1 cellular context compared by ENCODE assay signal in the genomic region with DNA sequence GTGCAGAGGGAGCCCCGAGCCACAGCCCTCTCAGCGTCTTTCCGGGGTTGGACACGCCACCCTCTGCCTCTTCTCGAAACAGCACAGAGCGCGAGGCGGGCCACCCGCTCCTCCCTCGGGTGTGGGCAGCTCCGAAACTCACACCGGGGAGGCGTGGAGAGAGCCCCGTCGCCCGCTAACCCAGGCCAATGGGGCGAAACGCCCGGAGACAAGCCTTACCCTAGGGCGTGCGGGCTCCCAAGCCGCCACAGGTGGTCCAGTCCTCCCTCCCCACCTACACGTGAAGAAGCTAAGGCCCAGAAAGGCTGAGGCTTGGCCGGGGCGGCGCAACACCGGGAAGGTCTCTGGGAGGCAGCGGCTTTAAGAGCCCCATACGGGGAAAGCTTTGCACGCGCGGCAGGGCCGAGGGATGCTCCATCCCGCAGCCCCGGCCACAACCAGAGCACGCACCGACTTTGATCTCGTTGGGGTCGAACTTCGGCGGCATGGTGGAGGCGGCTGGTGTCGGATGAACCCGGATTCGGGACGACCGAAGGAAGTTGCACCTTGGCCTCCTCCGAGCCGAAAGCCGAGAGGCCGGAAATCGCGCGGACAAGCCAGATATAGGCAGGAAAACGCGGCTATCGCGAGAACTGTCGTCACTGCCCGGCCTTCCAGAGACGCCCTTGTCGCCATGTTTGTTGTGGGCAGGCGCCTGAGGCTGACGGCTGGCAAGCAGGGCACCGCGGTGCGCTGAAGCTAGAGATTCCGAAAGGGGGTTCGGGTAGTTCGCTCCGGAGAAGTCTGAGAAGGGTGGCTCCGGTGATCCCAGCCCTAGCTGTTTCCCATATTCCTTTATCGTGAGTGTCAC.
TF ChIP-seq lines count a peak whose summit lies in the region.

Gene LRSAM1 (plus strand): TSS at position 680 of the 850 bp plus-strand sequence. CDS start 3,018 bp downstream, outside the sequence.
Gene RPL12 (minus strand): TSS at position 576 of the 850 bp plus-strand sequence. CDS start 89 bp downstream, at position 487.

TF ChIP-seq in K562, 482 proteins besides CTCF, POLR2A, EP300 and RAD21 (continued from another document and continues in another):
- TF ChIP-seq HINFP (tag; conservative IDR thresholded peaks at IDR 0.05; ENCODE audit: low read depth) = no peak
- no peak for TF ChIP-seq ZNF436 (CRISPR knock-in tag; IDR thresholded peaks at IDR 0.05)
- TF ChIP-seq HNRNPL (IDR thresholded peaks at IDR 0.05; ENCODE audit: low read depth, low read length) = peak; percentile 65
- no peak for TF ChIP-seq PYGO2 (tag; IDR thresholded peaks at IDR 0.05)
- no peak for TF ChIP-seq ZNF785 (CRISPR knock-in tag; IDR thresholded peaks at IDR 0.05)
- no peak for TF ChIP-seq TFE3 (CRISPR knock-in tag; IDR thresholded peaks at IDR 0.05)
- TF ChIP-seq, protein P1, sequence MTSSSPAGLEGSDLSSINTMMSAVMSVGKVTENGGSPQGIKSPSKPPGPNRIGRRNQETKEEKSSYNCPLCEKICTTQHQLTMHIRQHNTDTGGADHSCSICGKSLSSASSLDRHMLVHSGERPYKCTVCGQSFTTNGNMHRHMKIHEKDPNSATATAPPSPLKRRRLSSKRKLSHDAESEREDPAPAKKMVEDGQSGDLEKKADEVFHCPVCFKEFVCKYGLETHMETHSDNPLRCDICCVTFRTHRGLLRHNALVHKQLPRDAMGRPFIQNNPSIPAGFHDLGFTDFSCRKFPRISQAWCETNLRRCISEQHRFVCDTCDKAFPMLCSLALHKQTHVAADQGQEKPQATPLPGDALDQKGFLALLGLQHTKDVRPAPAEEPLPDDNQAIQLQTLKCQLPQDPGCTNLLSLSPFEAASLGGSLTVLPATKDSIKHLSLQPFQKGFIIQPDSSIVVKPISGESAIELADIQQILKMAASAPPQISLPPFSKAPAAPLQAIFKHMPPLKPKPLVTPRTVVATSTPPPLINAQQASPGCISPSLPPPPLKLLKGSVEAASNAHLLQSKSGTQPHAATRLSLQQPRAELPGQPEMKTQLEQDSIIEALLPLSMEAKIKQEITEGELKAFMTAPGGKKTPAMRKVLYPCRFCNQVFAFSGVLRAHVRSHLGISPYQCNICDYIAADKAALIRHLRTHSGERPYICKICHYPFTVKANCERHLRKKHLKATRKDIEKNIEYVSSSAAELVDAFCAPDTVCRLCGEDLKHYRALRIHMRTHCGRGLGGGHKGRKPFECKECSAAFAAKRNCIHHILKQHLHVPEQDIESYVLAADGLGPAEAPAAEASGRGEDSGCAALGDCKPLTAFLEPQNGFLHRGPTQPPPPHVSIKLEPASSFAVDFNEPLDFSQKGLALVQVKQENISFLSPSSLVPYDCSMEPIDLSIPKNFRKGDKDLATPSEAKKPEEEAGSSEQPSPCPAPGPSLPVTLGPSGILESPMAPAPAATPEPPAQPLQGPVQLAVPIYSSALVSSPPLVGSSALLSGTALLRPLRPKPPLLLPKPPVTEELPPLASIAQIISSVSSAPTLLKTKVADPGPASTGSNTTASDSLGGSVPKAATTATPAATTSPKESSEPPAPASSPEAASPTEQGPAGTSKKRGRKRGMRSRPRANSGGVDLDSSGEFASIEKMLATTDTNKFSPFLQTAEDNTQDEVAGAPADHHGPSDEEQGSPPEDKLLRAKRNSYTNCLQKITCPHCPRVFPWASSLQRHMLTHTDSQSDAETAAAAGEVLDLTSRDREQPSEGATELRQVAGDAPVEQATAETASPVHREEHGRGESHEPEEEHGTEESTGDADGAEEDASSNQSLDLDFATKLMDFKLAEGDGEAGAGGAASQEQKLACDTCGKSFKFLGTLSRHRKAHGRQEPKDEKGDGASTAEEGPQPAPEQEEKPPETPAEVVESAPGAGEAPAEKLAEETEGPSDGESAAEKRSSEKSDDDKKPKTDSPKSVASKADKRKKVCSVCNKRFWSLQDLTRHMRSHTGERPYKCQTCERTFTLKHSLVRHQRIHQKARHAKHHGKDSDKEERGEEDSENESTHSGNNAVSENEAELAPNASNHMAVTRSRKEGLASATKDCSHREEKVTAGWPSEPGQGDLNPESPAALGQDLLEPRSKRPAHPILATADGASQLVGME (CRISPR knock-in tag; IDR thresholded peaks at IDR 0.05) = peak; percentile 42; the same call in 1 of the 2 replicates
- TF ChIP-seq ZNF282 (CRISPR knock-in tag; IDR thresholded peaks at IDR 0.05) = no peak; the same call in 1 of the 2 replicates
- TF ChIP-seq CEBPB (tag; IDR thresholded peaks at IDR 0.05) = no peak
- no peak for TF ChIP-seq CREBBP (IDR thresholded peaks at IDR 0.05; ENCODE audit: low read depth, low read length)
- no peak for TF ChIP-seq ATF2 (CRISPR knock-in tag; IDR thresholded peaks at IDR 0.05)
- TF ChIP-seq FOXJ2 (tag; IDR thresholded peaks at IDR 0.05) = no peak
- no peak for TF ChIP-seq KDM1A (IDR thresholded peaks at IDR 0.05)
- TF ChIP-seq ZBTB17 (CRISPR knock-in tag; IDR thresholded peaks at IDR 0.05) = peak; percentile 82; the same call in 1 of the 2 replicates
- peak; percentile 52 for TF ChIP-seq POU5F1 (IDR thresholded peaks at IDR 0.05; ENCODE audit: borderline replicate concordance, low read depth, low read length, partially characterized antibody)
- no peak for TF ChIP-seq CCNT2 (IDR thresholded peaks at IDR 0.05; ENCODE audit: borderline replicate concordance, extremely low read depth, insufficient read length, low read depth, low read length)
- no peak for TF ChIP-seq MED1 (CRISPR knock-in tag; IDR thresholded peaks at IDR 0.05; ENCODE audit: borderline replicate concordance)
- TF ChIP-seq, protein P2, sequence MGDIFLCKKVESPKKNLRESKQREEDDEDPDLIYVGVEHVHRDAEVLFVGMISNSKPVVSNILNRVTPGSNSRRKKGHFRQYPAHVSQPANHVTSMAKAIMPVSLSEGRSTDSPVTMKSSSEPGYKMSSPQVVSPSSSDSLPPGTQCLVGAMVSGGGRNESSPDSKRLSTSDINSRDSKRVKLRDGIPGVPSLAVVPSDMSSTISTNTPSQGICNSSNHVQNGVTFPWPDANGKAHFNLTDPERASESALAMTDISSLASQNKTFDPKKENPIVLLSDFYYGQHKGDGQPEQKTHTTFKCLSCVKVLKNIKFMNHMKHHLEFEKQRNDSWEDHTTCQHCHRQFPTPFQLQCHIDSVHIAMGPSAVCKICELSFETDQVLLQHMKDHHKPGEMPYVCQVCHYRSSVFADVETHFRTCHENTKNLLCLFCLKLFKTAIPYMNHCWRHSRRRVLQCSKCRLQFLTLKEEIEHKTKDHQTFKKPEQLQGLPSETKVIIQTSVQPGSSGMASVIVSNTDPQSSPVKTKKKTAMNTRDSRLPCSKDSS (IDR thresholded peaks at IDR 0.05; ENCODE audit: low read depth, partially characterized antibody) = no peak
- no peak for TF ChIP-seq KLF1 (tag; IDR thresholded peaks at IDR 0.05)
- 0 out of 2 replicates have a peak, but pooled peaks have one; percentile 82 for TF ChIP-seq DNMT1 (IDR thresholded peaks at IDR 0.05)
- no peak for TF ChIP-seq MCM2 (IDR thresholded peaks at IDR 0.05; ENCODE audit: low read depth)
- TF ChIP-seq, protein P3, sequence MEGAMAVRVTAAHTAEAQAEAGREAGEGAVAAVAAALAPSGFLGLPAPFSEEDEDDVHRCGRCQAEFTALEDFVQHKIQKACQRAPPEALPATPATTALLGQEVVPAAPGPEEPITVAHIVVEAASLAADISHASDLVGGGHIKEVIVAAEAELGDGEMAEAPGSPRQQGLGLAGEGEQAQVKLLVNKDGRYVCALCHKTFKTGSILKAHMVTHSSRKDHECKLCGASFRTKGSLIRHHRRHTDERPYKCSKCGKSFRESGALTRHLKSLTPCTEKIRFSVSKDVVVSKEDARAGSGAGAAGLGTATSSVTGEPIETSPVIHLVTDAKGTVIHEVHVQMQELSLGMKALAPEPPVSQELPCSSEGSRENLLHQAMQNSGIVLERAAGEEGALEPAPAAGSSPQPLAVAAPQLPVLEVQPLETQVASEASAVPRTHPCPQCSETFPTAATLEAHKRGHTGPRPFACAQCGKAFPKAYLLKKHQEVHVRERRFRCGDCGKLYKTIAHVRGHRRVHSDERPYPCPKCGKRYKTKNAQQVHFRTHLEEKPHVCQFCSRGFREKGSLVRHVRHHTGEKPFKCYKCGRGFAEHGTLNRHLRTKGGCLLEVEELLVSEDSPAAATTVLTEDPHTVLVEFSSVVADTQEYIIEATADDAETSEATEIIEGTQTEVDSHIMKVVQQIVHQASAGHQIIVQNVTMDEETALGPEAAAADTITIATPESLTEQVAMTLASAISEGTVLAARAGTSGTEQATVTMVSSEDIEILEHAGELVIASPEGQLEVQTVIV (CRISPR knock-in tag; IDR thresholded peaks at IDR 0.05; ENCODE audit: borderline replicate concordance) = no peak
- TF ChIP-seq ZNF133 (CRISPR knock-in tag; IDR thresholded peaks at IDR 0.05) = no peak
- TF ChIP-seq ZNF224 (CRISPR knock-in tag; IDR thresholded peaks at IDR 0.05) = no peak
- TF ChIP-seq DPF2 (IDR thresholded peaks at IDR 0.05) = no peak
- TF ChIP-seq ZNF644 (tag; IDR thresholded peaks at IDR 0.05; ENCODE audit: low read depth) = no peak
- TF ChIP-seq DACH1 (IDR thresholded peaks at IDR 0.05; ENCODE audit: partially characterized antibody) = no peak
- TF ChIP-seq SRSF9 (IDR thresholded peaks at IDR 0.05; ENCODE audit: borderline replicate concordance, low read depth, low read length) = no peak
- no peak for TF ChIP-seq BRF1 (IDR thresholded peaks at IDR 0.05; ENCODE audit: borderline replicate concordance, extremely low read depth, insufficient read length)
- TF ChIP-seq TCFL5 (CRISPR knock-in tag; conservative IDR thresholded peaks at IDR 0.05) = no peak
- TF ChIP-seq MLLT1 (IDR thresholded peaks at IDR 0.05) = peak; percentile 69 to 71; a peak in 3 of 4 replicates
- TF ChIP-seq RFX5 (IDR thresholded peaks at IDR 0.05; ENCODE audit: low read depth, low read length) = no peak
- peak; percentile 91 for TF ChIP-seq MBD2 (IDR thresholded peaks at IDR 0.05; ENCODE audit: borderline replicate concordance, low read depth)
- no peak for TF ChIP-seq SRSF7 (optimal IDR thresholded peaks at IDR 0.05; ENCODE audit: low read depth, low read length)
- TF ChIP-seq CBX3 (IDR thresholded peaks at IDR 0.05; ENCODE audit: borderline replicate concordance in 1 of 2, low read length in 2 of 2) = peak in 1 of 2 experiments; percentile 36; a peak in 1 of 3 replicates
- no peak for TF ChIP-seq ZBTB2 (IDR thresholded peaks at IDR 0.05)
- peak; percentile 59 for TF ChIP-seq ASH1L (IDR thresholded peaks at IDR 0.05; ENCODE audit: borderline replicate concordance, low read depth, partially characterized antibody)
- 0 out of 2 replicates have a peak, but pooled peaks have one; percentile 52 for TF ChIP-seq ZNF77 (CRISPR knock-in tag; IDR thresholded peaks at IDR 0.05)
- no peak for TF ChIP-seq ZNF121 (CRISPR knock-in tag; conservative IDR thresholded peaks at IDR 0.05)
- TF ChIP-seq HDAC3 (IDR thresholded peaks at IDR 0.05; ENCODE audit: borderline replicate concordance, partially characterized antibody) = peak; percentile 83
- no peak for TF ChIP-seq IFI16 (CRISPR knock-in tag; IDR thresholded peaks at IDR 0.05)
- TF ChIP-seq MEF2A (IDR thresholded peaks at IDR 0.05; ENCODE audit: control insufficient read depth, low read depth, low read length) = no peak
- TF ChIP-seq PTBP1 (IDR thresholded peaks at IDR 0.05; ENCODE audit: low read depth, low read length) = 0 out of 2 replicates have a peak, but pooled peaks have one; percentile 31
